ENCODE assay signal across 19 cellular contexts in genomic region chr12:27034607-27035293, GRCh38. TPM values are rescaled to one million over a fixed set of nuclear protein-coding genes. Genes with fewer than 3 reads are reported as not detected.
DNase-seq lines count a peak whose midpoint lies in the region; ATAC-seq and TF ChIP-seq lines count a peak whose summit lies in the region.
"Had no signal": no experiment of that assay in that cellular context is flagged by ENCODE, and none has a peak within 500 bp of the region (broad histone marks: within the 10 kb centered on the region; RNA-seq: fewer than 3 reads in every experiment).

No MANE protein-coding gene starts in this region.

- H3K4me3 ChIP-seq in fibroblast of villous mesenchyme (ENCODE audit: low read depth, low read length) (no peak overlapping the region), psoas muscle (peak overlapping the region; percentile 16), left lung (no peak overlapping the region)
- H3K4me3 ChIP-seq: BLaER1, GM12878 had no signal

- H3K36me3 ChIP-seq in psoas muscle (ENCODE audit: insufficient read depth in 1 of 2, low read depth in 1 of 2): peaks cover 0 to 59% of the 10 kb centered on the region in 2 donors
- peaks cover 0 to 63% of the 10 kb centered on the region in 2 donors for H3K36me3 ChIP-seq in left lung

- intact Hi-C loops in psoas muscle (cut with DNase I): no loop called here
- intact Hi-C loops in left lung (cut with DNase I): loop anchor here in 1 of 2 donors (10.0 kb wide), 1 partner anchor 270 kb away; no protein-coding TSS in a partner anchor

- H3K27ac ChIP-seq in psoas muscle: peak overlapping the region; percentile 55
- H3K27ac ChIP-seq in left lung: no peak overlapping the region
- H3K27ac ChIP-seq: BLaER1 had no signal

- ATAC-seq in psoas muscle (peak; percentile 74 to 99 (median 96)), GM18505 (IDR thresholded peaks at IDR 0.05; ENCODE audit: unreplicated experiment) (no peak), left lung (no peak)
- ATAC-seq: GM12878 had no signal

- H3K9me3 ChIP-seq in psoas muscle: no peaks in the 10 kb centered on the region
- no peaks in the 10 kb centered on the region for H3K9me3 ChIP-seq in left lung
- H3K9me3 ChIP-seq: BLaER1, Caco-2 had no signal

- no peaks in the 10 kb centered on the region for H3K4me1 ChIP-seq in psoas muscle
- no peaks in the 10 kb centered on the region for H3K4me1 ChIP-seq in left lung
- H3K4me1 ChIP-seq: BLaER1, Caco-2 had no signal

- H3K27me3 ChIP-seq in psoas muscle (ENCODE audit: insufficient read depth in 3 of 3, low read length in 2 of 3) (no peaks in the 10 kb centered on the region), left lung (no peaks in the 10 kb centered on the region)
- H3K27me3 ChIP-seq: BLaER1 had no signal

- DNase-seq in LHCN-M2 (ENCODE audit: low read depth) (peak; percentile 36), NCI-H82 treated with DMSO at 0.1 percent for 48 hours (lab: John Stamatoyannopoulos, UW; ENCODE audit: unreplicated experiment) (peak; percentile 97), fibroblast of villous mesenchyme (ENCODE audit: low read depth) (peak; percentile 24), psoas muscle (peak in 1 of 2 donors; percentile 47), DMS153 treated with DMSO at 0.1 percent for 48 hours (lab: John Stamatoyannopoulos, UW; ENCODE audit: unreplicated experiment) (no peak), HT-29 (ENCODE audit: low spot score) (no peak), left lung (no peak)
- DNase-seq: 8988T; AML-193; Caco-2; CD8-positive, alpha-beta memory T cell; DMS53; GOT3; H9 had no signal

- TF ChIP-seq CTCF in fibroblast of villous mesenchyme (IDR thresholded peaks at IDR 0.05; ENCODE audit: insufficient read depth, low read depth, low read length) (no peak), psoas muscle (IDR thresholded peaks at IDR 0.05) (no peak), left lung (IDR thresholded peaks at IDR 0.05) (no peak)

- WGBS in psoas muscle, 3 donors: 41 to 52% (median 41%) methylated on average over 21 of the region's 21 CpGs

- TF ChIP-seq POLR2A in GM18505 (IDR thresholded peaks at IDR 0.05; ENCODE audit: borderline replicate concordance, extremely low read depth, insufficient read depth, insufficient read length): no peak

RNA-seq across cellular contexts. Expression of gene MED21, which starts 12.4 kb away (rescaled TPM):
- total RNA-seq in LHCN-M2 (2014; rRNA removed): 46.1 and 55.9 TPM in 2 replicates
- 25.1 TPM for polyA plus RNA-seq in LHCN-M2 (2012)
- total RNA-seq in fibroblast of villous mesenchyme: 37.4 and 84.6 TPM in 2 replicates
- 10 to 100 TPM; 40.1 to 52.6 (median 44.2) TPM for total RNA-seq in psoas muscle
- polyA plus RNA-seq in psoas muscle: 10 to 100 TPM; 20.2 to 53.1 (median 36.9) TPM
- 19.5 and 23.8 TPM in 2 replicates for total RNA-seq in HT-29 (2014; rRNA removed; shearing (Covaris generic))
- 10 to 100 TPM; 64.1 to 66.2 TPM for total RNA-seq in left lung

RNA-seq across cellular contexts. Expression of gene TM7SF3, which starts 20.6 kb away (rescaled TPM):
- total RNA-seq in LHCN-M2 (2014; rRNA removed): 60.0 and 63.7 TPM in 2 replicates
- polyA plus RNA-seq in LHCN-M2 (2012): 31.7 TPM
- 62.5 and 105 TPM in 2 replicates for total RNA-seq in fibroblast of villous mesenchyme
- total RNA-seq in psoas muscle: 10 to 100 TPM in 2 of 4 donors, 1 to 10 TPM in 2; 6.0 to 16.5 (median 10.2) TPM
- polyA plus RNA-seq in psoas muscle: 10 to 100 TPM; 10.4 to 13.1 (median 12.7) TPM
- 146 and 162 TPM in 2 replicates for total RNA-seq in HT-29 (2014; rRNA removed; shearing (Covaris generic))
- total RNA-seq in left lung: 100 to 1,000 TPM in 1 of 2 donors, 10 to 100 TPM in 1; 81.7 to 130 TPM

RNA-seq across cellular contexts. Expression of gene C12orf71, which starts 47.6 kb away (rescaled TPM):
- total RNA-seq in LHCN-M2 (2014; rRNA removed) (not detected in 2 replicates), fibroblast of villous mesenchyme (not detected in 2 replicates), psoas muscle (not detected), left lung (not detected)
- not detected for polyA plus RNA-seq in LHCN-M2 (2012)
- not detected for polyA plus RNA-seq in psoas muscle
- total RNA-seq in HT-29 (2014; rRNA removed; shearing (Covaris generic)): not detected in 2 replicates
- total RNA-seq: Caco-2; CD8-positive, alpha-beta memory T cell; Daoy; GM12878; H9; HT1080 had no signal
- polyA plus RNA-seq: CD8-positive, alpha-beta memory T cell had no signal

Comparison
In these comparisons a context has a peak if more than half of its experiments do, and no peak if none do; other contexts are left out.
1. DNase-seq: peak in LHCN-M2 (single experiment), NCI-H82 treated with DMSO at 0.1 percent for 48 hours (single experiment) and fibroblast of villous mesenchyme (single experiment); none in DMS153 treated with DMSO at 0.1 percent for 48 hours (single experiment), HT-29 (single experiment) and left lung (0 of 2).
2. ATAC-seq: peak in psoas muscle (4 of 4); none in GM18505 (single experiment) and left lung (single experiment).